In genomic region chr6:41156001-41156400, GRCh38 we compare ENCODE assay signal across 25 cellular contexts. TPM values are rescaled to one million over a fixed set of nuclear protein-coding genes. Genes with fewer than 3 reads are reported as not detected.
DNase-seq lines count a peak whose midpoint lies in the region; ATAC-seq, FAIRE-seq and TF ChIP-seq lines count a peak whose summit lies in the region.
"Had no signal": no experiment of that assay in that cellular context is flagged by ENCODE, and none has a peak within 500 bp of the region (broad histone marks: within the 10 kb centered on the region; RNA-seq: fewer than 3 reads in every experiment).

No MANE protein-coding gene starts in this region.

- peaks cover 2% of the 10 kb centered on the region for H3K4me1 Mint-ChIP-seq in activated CD4-positive, alpha-beta T cell treated with anti-CD3 and anti-CD28 coated beads, Interleukin-2, amount 10 ng/mL, durations not matched to agents 24 days and 14 days
- peaks cover 3% of the 10 kb centered on the region for H3K4me1 Mint-ChIP-seq in activated CD4-positive, alpha-beta T cell treated with anti-CD3 and anti-CD28 coated beads, Interleukin-2, amount 10 ng/mL, durations not matched to agents 7 days and 5 days
- peaks cover 20% of the 10 kb centered on the region for H3K4me1 Mint-ChIP-seq in Caco-2 (ENCODE audit: low read depth, unreplicated experiment)
- H3K4me1 Mint-ChIP-seq: CD8-positive, alpha-beta memory T cell had no signal

- H4K20me1 ChIP-seq in K562 (replicated peaks; ENCODE audit: control insufficient read depth, insufficient read depth, low read length): peaks cover 10% of the 10 kb centered on the region; the same call in 1 of the 2 replicates
- H4K20me1 ChIP-seq: BLaER1 had no signal

- TF ChIP-seq EP300 in K562 (IDR thresholded peaks at IDR 0.05; ENCODE audit: low read length): no peak

- TF ChIP-seq CTCF in Caco-2 (IDR thresholded peaks at IDR 0.05; ENCODE audit: insufficient read depth in 1 of 2, low read depth in 1 of 2, low read length in 1 of 2, severe bottlenecking in 1 of 2, unreplicated experiment in 1 of 2) (no peak), K562 (IDR thresholded peaks at IDR 0.05 in 2 of 3, conservative IDR thresholded peaks at IDR 0.05 in 1 of 3; ENCODE audit: insufficient read depth in 2 of 3, low read depth in 1 of 3, low read length in 3 of 3) (no peak)

- no peaks in the 10 kb centered on the region for H3K9me3 Mint-ChIP-seq in activated CD4-positive, alpha-beta T cell treated with anti-CD3 and anti-CD28 coated beads, Interleukin-2, amount 10 ng/mL, durations not matched to agents 24 days and 14 days
- H3K9me3 Mint-ChIP-seq in activated CD4-positive, alpha-beta T cell treated with anti-CD3 and anti-CD28 coated beads, Interleukin-2, amount 10 ng/mL, durations not matched to agents 7 days and 5 days: no peaks in the 10 kb centered on the region
- H3K9me3 Mint-ChIP-seq in Caco-2 (ENCODE audit: unreplicated experiment): no peaks in the 10 kb centered on the region
- H3K9me3 Mint-ChIP-seq: CD8-positive, alpha-beta memory T cell had no signal

- POLR2A ChIA-PET in activated CD4-positive, alpha-beta T cell treated with anti-CD3 and anti-CD28 coated beads, Interleukin-2, amount 10 ng/mL, durations not matched to agents 7 days and 5 days (lab: Charles Lee): no interaction called here
- POLR2A ChIA-PET in Caco-2 (lab: Charles Lee) (no interaction called here), K562 (lab: Yijun Ruan, JAX) (interaction anchor here (0.9 kb wide), 1 partner anchor 27 kb away, joined by 4 read pairs; no protein-coding TSS in a partner anchor)

- H3K79me2 ChIP-seq in K562 (ENCODE audit: control insufficient read depth, insufficient read depth, low read length): no peaks in the 10 kb centered on the region

- H3K9me3 ChIP-seq in Caco-2 (no peaks in the 10 kb centered on the region), K562 (replicated peaks; ENCODE audit: control insufficient read depth, insufficient read depth, low read depth, low read length) (no peaks in the 10 kb centered on the region)
- H3K9me3 ChIP-seq: BE2C, BLaER1 had no signal

- ATAC-seq in K562: no peak

- H3K4me3 ChIP-seq in Caco-2 (ENCODE audit: low read depth, low read length) (no peak overlapping the region), K562 (no peak overlapping the region)
- H3K4me3 ChIP-seq: BLaER1 had no signal

- TF ChIP-seq POLR2A in K562 (conservative IDR thresholded peaks at IDR 0.05): no peak

- no peak for FAIRE-seq in K562 (lab: Jason Lieb, UNC)
- FAIRE-seq: A204.1, D721Med, G401.6, GM12891, GM19239 had no signal

- H3K27me3 ChIP-seq in Caco-2 (replicated peaks; ENCODE audit: control insufficient read depth, insufficient read depth, low read length) (no peaks in the 10 kb centered on the region), K562 (ENCODE audit: control insufficient read depth in 2 of 2, insufficient read depth in 2 of 2, low read length in 2 of 2) (peaks cover 12 to 50% of the 10 kb centered on the region in 2 experiments)
- H3K27me3 ChIP-seq: BLaER1 had no signal

- no peak overlapping the region for H2AFZ ChIP-seq in K562 (ENCODE audit: low read depth, low read length)

- peaks cover 18% of the 10 kb centered on the region for H3K4me1 ChIP-seq in Caco-2
- H3K4me1 ChIP-seq in K562 (replicated peaks in 1 of 2; ENCODE audit: control insufficient read depth in 2 of 2, insufficient read depth in 2 of 2, low read length in 2 of 2): no peaks in the 10 kb centered on the region
- H3K4me1 ChIP-seq: BE2C had no signal

- intact Hi-C loops in activated CD4-positive, alpha-beta T cell treated with anti-CD3 and anti-CD28 coated beads, Interleukin-2, amount 10 ng/mL, durations not matched to agents 24 days and 14 days (cut with micrococcal nuclease): no loop called here
- intact Hi-C loops in Caco-2 (cut with micrococcal nuclease; ENCODE audit: unreplicated experiment): no loop called here
- intact Hi-C loops in K562 (cut with micrococcal nuclease): no loop called here

- no peak overlapping the region for H3K4me3 Mint-ChIP-seq in activated CD4-positive, alpha-beta T cell treated with anti-CD3 and anti-CD28 coated beads, Interleukin-2, amount 10 ng/mL, durations not matched to agents 24 days and 14 days
- H3K4me3 Mint-ChIP-seq in activated CD4-positive, alpha-beta T cell treated with anti-CD3 and anti-CD28 coated beads, Interleukin-2, amount 10 ng/mL, durations not matched to agents 7 days and 5 days: no peak overlapping the region
- no peak overlapping the region for H3K4me3 Mint-ChIP-seq in Caco-2 (ENCODE audit: unreplicated experiment)
- H3K4me3 Mint-ChIP-seq: CD14-positive monocyte; CD4-positive, alpha-beta memory T cell; CD4-positive, CD25-positive, alpha-beta regulatory T cell; CD8-positive, alpha-beta memory T cell had no signal

- no peak overlapping the region for H3K9ac ChIP-seq in K562 (ENCODE audit: insufficient read depth in 1 of 2, low read depth in 2 of 2, low read length in 2 of 2)
- H3K9ac ChIP-seq: BLaER1 had no signal

- peaks cover 17% of the 10 kb centered on the region for H3K27me3 Mint-ChIP-seq in activated CD4-positive, alpha-beta T cell treated with anti-CD3 and anti-CD28 coated beads, Interleukin-2, amount 10 ng/mL, durations not matched to agents 24 days and 14 days
- peaks cover 11% of the 10 kb centered on the region for H3K27me3 Mint-ChIP-seq in activated CD4-positive, alpha-beta T cell treated with anti-CD3 and anti-CD28 coated beads, Interleukin-2, amount 10 ng/mL, durations not matched to agents 7 days and 5 days
- no peaks in the 10 kb centered on the region for H3K27me3 Mint-ChIP-seq in Caco-2 (ENCODE audit: insufficient read depth, unreplicated experiment)

- in situ Hi-C loops in K562 (cut with MboI): no loop called here

- CTCF ChIA-PET in activated CD4-positive, alpha-beta T cell treated with anti-CD3 and anti-CD28 coated beads, Interleukin-2, amount 10 ng/mL, durations not matched to agents 7 days and 5 days (lab: Charles Lee): no interaction called here
- CTCF ChIA-PET in Caco-2 (lab: Charles Lee) (no interaction called here), K562 (lab: Yijun Ruan, JAX; ENCODE audit: low intra/inter-chr PET ratio) (no interaction called here)

- no peaks in the 10 kb centered on the region for H3K36me3 ChIP-seq in Caco-2 (ENCODE audit: control insufficient read depth, insufficient read depth, low read length)
- H3K36me3 ChIP-seq in K562 (ENCODE audit: control insufficient read depth, insufficient read depth, low read length): no peaks in the 10 kb centered on the region
- H3K36me3 ChIP-seq: BE2C, BLaER1 had no signal

- H3K4me2 ChIP-seq in K562 (ENCODE audit: insufficient read depth, low read length): no peak overlapping the region
- H3K4me2 ChIP-seq: BLaER1 had no signal

- no peak for TF ChIP-seq RAD21 in K562 (CRISPR knock-in tag; conservative IDR thresholded peaks at IDR 0.05 in 1 of 2, IDR thresholded peaks at IDR 0.05 in 1 of 2)

- 6% methylated on average over 3 of the region's 4 CpGs for WGBS in K562 (ENCODE audit: insufficient coverage, low coverage, missing lambda C conversion rate)

- no peak overlapping the region for H3K27ac ChIP-seq in K562 (ENCODE audit: extremely low read depth, low read depth, low read length)
- H3K27ac ChIP-seq: BLaER1 had no signal

- no peaks in the 10 kb centered on the region for H3K36me3 Mint-ChIP-seq in activated CD4-positive, alpha-beta T cell treated with anti-CD3 and anti-CD28 coated beads, Interleukin-2, amount 10 ng/mL, durations not matched to agents 24 days and 14 days (ENCODE audit: low read depth)
- H3K36me3 Mint-ChIP-seq in activated CD4-positive, alpha-beta T cell treated with anti-CD3 and anti-CD28 coated beads, Interleukin-2, amount 10 ng/mL, durations not matched to agents 7 days and 5 days (ENCODE audit: low read depth): no peaks in the 10 kb centered on the region
- no peaks in the 10 kb centered on the region for H3K36me3 Mint-ChIP-seq in Caco-2 (ENCODE audit: insufficient read depth, unreplicated experiment)
- H3K36me3 Mint-ChIP-seq: CD4-positive, CD25-positive, alpha-beta regulatory T cell had no signal

- no peaks in the 10 kb centered on the region for H3K9me1 ChIP-seq in K562 (ENCODE audit: control insufficient read depth, insufficient read depth, low read length)

- no peak overlapping the region for H3K27ac Mint-ChIP-seq in activated CD4-positive, alpha-beta T cell treated with anti-CD3 and anti-CD28 coated beads, Interleukin-2, amount 10 ng/mL, durations not matched to agents 24 days and 14 days
- no peak overlapping the region for H3K27ac Mint-ChIP-seq in activated CD4-positive, alpha-beta T cell treated with anti-CD3 and anti-CD28 coated beads, Interleukin-2, amount 10 ng/mL, durations not matched to agents 7 days and 5 days
- H3K27ac Mint-ChIP-seq in Caco-2 (ENCODE audit: unreplicated experiment): peak overlapping the region; percentile 13
- H3K27ac Mint-ChIP-seq: CD4-positive, alpha-beta memory T cell had no signal

- peak; percentile 46 for DNase-seq in activated CD4-positive, alpha-beta T cell treated with anti-CD3 and anti-CD28 coated beads, Interleukin-2, amount 10 ng/mL, durations not matched to agents 24 days and 14 days
- no peak for DNase-seq in activated CD4-positive, alpha-beta T cell treated with anti-CD3 and anti-CD28 coated beads, Interleukin-2, amount 10 ng/mL, durations not matched to agents 7 days and 5 days
- DNase-seq in Caco-2 (no peak), K562 (ENCODE audit: extremely low read depth in 1 of 4, low spot score in 3 of 4) (no peak), NCI-H226 (no peak)
- DNase-seq: 8988T; ACHN; BE2C; C1 segment of cervical spinal cord; Calu3; CD4-positive, alpha-beta memory T cell; CD4-positive, CD25-positive, alpha-beta regulatory T cell; CD8-positive, alpha-beta memory T cell; COR-L47; DMS79 treated with DMSO at 0.1 percent for 48 hours; GF-D8 had no signal

- no TSS peak for BruUV-seq in Caco-2 (replicated peaks; lab: Mats Ljungman, UMichigan)
- no TSS peak for BruUV-seq in K562 (replicated peaks; lab: Mats Ljungman, UMichigan)

RNA-seq across cellular contexts. Expression of gene TREML1, which starts 1.9 kb away (rescaled TPM):
- total RNA-seq in activated CD4-positive, alpha-beta T cell treated with anti-CD3 and anti-CD28 coated beads, Interleukin-2, amount 10 ng/mL, durations not matched to agents 24 days and 14 days: not detected in 2 replicates
- not detected for total RNA-seq in activated CD4-positive, alpha-beta T cell treated with anti-CD3 and anti-CD28 coated beads, Interleukin-2, amount 10 ng/mL, durations not matched to agents 7 days and 5 days
- total RNA-seq in Caco-2 (2022) (not detected in 2 replicates), K562 (2014; rRNA removed) (not detected in 2 replicates), K562 (2014; rRNA removed; fragmentation: Illumina TruSeq; extraction: Trizol) (not detected in 2 replicates), K562 (2015; rRNA removed; fragmentation: Illumina TruSeq; extraction: Trizol) (not detected in 2 replicates), K562 (2021) (not detected in 2 replicates)
- not detected in 2 replicates for total RNA-seq in K562 (2011; cell fraction: chromatin; rRNA removed; ENCODE audit: low replicate concordance)
- total RNA-seq in K562 (2011; cell fraction: nucleolus; rRNA removed): not detected in 2 replicates
- total RNA-seq in K562 (2011; cell fraction: nucleoplasm; rRNA removed): not detected in 2 replicates
- polyA plus RNA-seq in K562 (2011; rRNA removed) (not detected in 2 replicates), K562 (2014; fragmentation: Illumina TruSeq; extraction: Trizol) (not detected in 2 replicates), K562 (2014; fragmentation: Nextera tagmentation; extraction: Ambion mirVana) (not detected), K562 (2014; rRNA removed) (not detected in 2 replicates)
- polyA plus RNA-seq in K562 (2011; cell fraction: cytosol; rRNA removed): not detected in 2 replicates
- not detected in 2 replicates for polyA plus RNA-seq in K562 (2011; cell fraction: nucleus; rRNA removed)
- not detected in 2 replicates for polyA plus RNA-seq in K562 (2012)
- not detected in 2 replicates for polyA minus RNA-seq in K562 (2011; rRNA and poly(A)+ RNA removed)
- polyA minus RNA-seq in K562 (2011; cell fraction: cytosol; rRNA and poly(A)+ RNA removed): not detected in 2 replicates
- polyA minus RNA-seq in K562 (2011; cell fraction: nucleus; rRNA and poly(A)+ RNA removed): not detected in 2 replicates
- total RNA-seq: A673; Calu3; CD4-positive, alpha-beta memory T cell; CD8-positive, alpha-beta memory T cell had no signal
- polyA plus RNA-seq: AG04450; CD4-positive, alpha-beta memory T cell; CD4-positive, CD25-positive, alpha-beta regulatory T cell; CD8-positive, alpha-beta memory T cell had no signal

RNA-seq across cellular contexts. Expression of gene TREM2, which starts 6.9 kb away (rescaled TPM):
- total RNA-seq in activated CD4-positive, alpha-beta T cell treated with anti-CD3 and anti-CD28 coated beads, Interleukin-2, amount 10 ng/mL, durations not matched to agents 24 days and 14 days: not detected in 2 replicates
- total RNA-seq in activated CD4-positive, alpha-beta T cell treated with anti-CD3 and anti-CD28 coated beads, Interleukin-2, amount 10 ng/mL, durations not matched to agents 7 days and 5 days: not detected
- total RNA-seq in Caco-2 (2022) (not detected in 2 replicates), K562 (2014; rRNA removed) (not detected in 2 replicates), K562 (2014; rRNA removed; fragmentation: Illumina TruSeq; extraction: Trizol) (not detected in 2 replicates), K562 (2015; rRNA removed; fragmentation: Illumina TruSeq; extraction: Trizol) (not detected in 2 replicates), K562 (2021) (not detected in 2 replicates)
- not detected in 2 replicates for total RNA-seq in K562 (2011; cell fraction: chromatin; rRNA removed; ENCODE audit: low replicate concordance)
- total RNA-seq in K562 (2011; cell fraction: nucleolus; rRNA removed): not detected in 2 replicates
- total RNA-seq in K562 (2011; cell fraction: nucleoplasm; rRNA removed): not detected in 2 replicates
- polyA plus RNA-seq in K562 (2011; rRNA removed) (not detected in 2 replicates), K562 (2014; fragmentation: Illumina TruSeq; extraction: Trizol) (not detected in 2 replicates), K562 (2014; fragmentation: Nextera tagmentation; extraction: Ambion mirVana) (not detected), K562 (2014; rRNA removed) (not detected in 2 replicates)
- not detected in 2 replicates for polyA plus RNA-seq in K562 (2011; cell fraction: cytosol; rRNA removed)
- polyA plus RNA-seq in K562 (2011; cell fraction: nucleus; rRNA removed): not detected in 2 replicates
- polyA plus RNA-seq in K562 (2012): not detected in 2 replicates
- not detected in 2 replicates for polyA minus RNA-seq in K562 (2011; rRNA and poly(A)+ RNA removed)
- polyA minus RNA-seq in K562 (2011; cell fraction: cytosol; rRNA and poly(A)+ RNA removed): not detected in 2 replicates
- polyA minus RNA-seq in K562 (2011; cell fraction: nucleus; rRNA and poly(A)+ RNA removed): not detected in 2 replicates
- total RNA-seq: A673; Calu3; CD4-positive, CD25-positive, alpha-beta regulatory T cell had no signal
- polyA plus RNA-seq: CD4-positive, alpha-beta memory T cell; CD4-positive, CD25-positive, alpha-beta regulatory T cell; CD8-positive, alpha-beta memory T cell had no signal

RNA-seq across cellular contexts. Expression of gene TREML2, which starts 44.9 kb away (rescaled TPM):
- total RNA-seq in activated CD4-positive, alpha-beta T cell treated with anti-CD3 and anti-CD28 coated beads, Interleukin-2, amount 10 ng/mL, durations not matched to agents 24 days and 14 days: 3.5 TPM in 2 replicates
- total RNA-seq in activated CD4-positive, alpha-beta T cell treated with anti-CD3 and anti-CD28 coated beads, Interleukin-2, amount 10 ng/mL, durations not matched to agents 7 days and 5 days: 10 to 100 TPM; 22.9 to 25.8 TPM
- not detected in 2 replicates for total RNA-seq in Caco-2 (2022)
- 1.7 and 1.9 TPM in 2 replicates for total RNA-seq in K562 (2011; cell fraction: chromatin; rRNA removed; ENCODE audit: low replicate concordance)
- total RNA-seq in K562 (2011; cell fraction: nucleolus; rRNA removed): 2.0 and 4.3 TPM in 2 replicates
- 3.6 and 4.0 TPM in 2 replicates for total RNA-seq in K562 (2011; cell fraction: nucleoplasm; rRNA removed)
- 1.8 and 2.6 TPM in 2 replicates for total RNA-seq in K562 (2014; rRNA removed)
- total RNA-seq in K562 (2014; rRNA removed; fragmentation: Illumina TruSeq; extraction: Trizol): 1.2 and 1.4 TPM in 2 replicates
- 0.62 and 0.64 TPM in 2 replicates for total RNA-seq in K562 (2015; rRNA removed; fragmentation: Illumina TruSeq; extraction: Trizol)
- 1.9 and 2.2 TPM in 2 replicates for total RNA-seq in K562 (2021)
- 0.34 and 0.86 TPM in 2 replicates for polyA plus RNA-seq in K562 (2011; rRNA removed)
- 0.34 and 1.5 TPM in 2 replicates for polyA plus RNA-seq in K562 (2011; cell fraction: cytosol; rRNA removed)
- 0.11 and 0.46 TPM in 2 replicates for polyA plus RNA-seq in K562 (2011; cell fraction: nucleus; rRNA removed)
- polyA plus RNA-seq in K562 (2012): 2.1 and 7.3 TPM in 2 replicates
- 2.9 and 3.3 TPM in 2 replicates for polyA plus RNA-seq in K562 (2014; fragmentation: Illumina TruSeq; extraction: Trizol)
- under 1 TPM; 0.20 to 0.27 TPM for polyA plus RNA-seq in K562 (2014; fragmentation: Nextera tagmentation; extraction: Ambion mirVana)
- 1.3 and 1.6 TPM in 2 replicates for polyA plus RNA-seq in K562 (2014; rRNA removed)
- polyA minus RNA-seq in K562 (2011; rRNA and poly(A)+ RNA removed): 0.39 and 1.2 TPM in 2 replicates
- 0.76 TPM in 1 of 2 replicates, not detected in the other for polyA minus RNA-seq in K562 (2011; cell fraction: cytosol; rRNA and poly(A)+ RNA removed)
- polyA minus RNA-seq in K562 (2011; cell fraction: nucleus; rRNA and poly(A)+ RNA removed): 0.11 and 0.54 TPM in 2 replicates
- total RNA-seq: A673, Calu3 had no signal
- polyA plus RNA-seq: AG04450 had no signal
